Comparison of ENCODE assay signal across 1 cellular context in genomic region chr12:24111591-24111990, GRCh38.
TF ChIP-seq lines count a peak whose summit lies in the region.

No MANE protein-coding gene starts in this region.

TF ChIP-seq in endothelial cell of umbilical vein, 7 proteins besides CTCF, POLR2A, EP300 and RAD21:
- no peak for TF ChIP-seq MAX (IDR thresholded peaks at IDR 0.05; ENCODE audit: insufficient read depth, insufficient read length)
- TF ChIP-seq MYC (IDR thresholded peaks at IDR 0.05; ENCODE audit: low read depth, low read length), result no peak
- TF ChIP-seq FOS (IDR thresholded peaks at IDR 0.05; ENCODE audit: borderline replicate concordance, insufficient read depth, low read length), result peak; percentile 73
- peak; percentile 82 for TF ChIP-seq JUN (IDR thresholded peaks at IDR 0.05; ENCODE audit: borderline replicate concordance, insufficient read depth, insufficient read length, low read depth)
